In genomic region chr19:12162513-12162881, GRCh38 we compare ENCODE assay signal across 8 cellular contexts. TPM values are rescaled to one million over a fixed set of nuclear protein-coding genes. Genes with fewer than 3 reads are reported as not detected.
DNase-seq lines count a peak whose midpoint lies in the region; ATAC-seq lines count a peak whose summit lies in the region.

No MANE protein-coding gene starts in this region.

- POLR2A ChIA-PET in activated CD4-positive, alpha-beta T cell treated with anti-CD3 and anti-CD28 coated beads, Interleukin-2, amount 10 ng/mL, durations not matched to agents 7 days and 5 days (lab: Charles Lee), result interaction anchor here (0.7 to 1.0 kb wide), 3 partner anchors 14 to 364 kb away, joined by 3 to 4 read pairs (median 4); partner anchors contain the start of gene ZNF491
- POLR2A ChIA-PET in activated CD4-positive, alpha-beta memory T cell treated with anti-CD3 and anti-CD28 coated beads for 36 hours (lab: Charles Lee), result interaction anchor here (0.6 to 2.8 kb wide), 6 partner anchors 13 to 238 kb away, joined by 3 to 11 read pairs (median 4); partner anchors contain the start of genes ZNF563 and ZNF700

- peak overlapping the region; percentile 97 for H3K27ac Mint-ChIP-seq in activated CD4-positive, alpha-beta T cell treated with anti-CD3 and anti-CD28 coated beads, Interleukin-2, amount 10 ng/mL, durations not matched to agents 7 days and 5 days
- peak overlapping the region; percentile 94 for H3K27ac Mint-ChIP-seq in activated CD4-positive, alpha-beta memory T cell treated with anti-CD3 and anti-CD28 coated beads for 36 hours
- H3K27ac Mint-ChIP-seq in immature natural killer cell, result peak overlapping the region; percentile 96 to 99 (median 98)

- no peak for DNase-seq in activated CD4-positive, alpha-beta T cell treated with anti-CD3 and anti-CD28 coated beads, Interleukin-2, amount 10 ng/mL, durations not matched to agents 7 days and 5 days
- no peak for DNase-seq in activated CD4-positive, alpha-beta T cell treated with anti-CD3 and anti-CD28 coated beads, Interleukin-2, amount 50 U/mL, for 48 hours
- DNase-seq in activated CD4-positive, alpha-beta memory T cell treated with anti-CD3 and anti-CD28 coated beads for 36 hours, result no peak
- no peak for DNase-seq in immature natural killer cell
- DNase-seq in NCI-H187 (lab: John Stamatoyannopoulos, UW), result no peak
- no peak for DNase-seq in NCI-H2196 treated with DMSO at 0.1 percent for 48 hours (lab: John Stamatoyannopoulos, UW; ENCODE audit: unreplicated experiment)

- H3K4me1 Mint-ChIP-seq in activated CD4-positive, alpha-beta T cell treated with anti-CD3 and anti-CD28 coated beads, Interleukin-2, amount 10 ng/mL, durations not matched to agents 7 days and 5 days, result peaks cover 41% of the 10 kb centered on the region
- H3K4me1 Mint-ChIP-seq in activated CD4-positive, alpha-beta memory T cell treated with anti-CD3 and anti-CD28 coated beads for 36 hours (ENCODE audit: low read depth), result peaks cover 37% of the 10 kb centered on the region
- H3K4me1 Mint-ChIP-seq in immature natural killer cell, result peaks cover 46 to 54% of the 10 kb centered on the region in 2 donors

- CTCF ChIA-PET in activated CD4-positive, alpha-beta T cell treated with anti-CD3 and anti-CD28 coated beads, Interleukin-2, amount 10 ng/mL, durations not matched to agents 7 days and 5 days (lab: Charles Lee), result interaction anchor here (0.7 to 1.7 kb wide), 5 partner anchors 22 to 604 kb away, joined by 3 to 5 read pairs (median 4); partner anchors contain the start of gene ZNF20
- CTCF ChIA-PET in activated CD4-positive, alpha-beta memory T cell treated with anti-CD3 and anti-CD28 coated beads for 36 hours (lab: Charles Lee), result interaction anchor here (0.7 to 2.6 kb wide), 10 partner anchors 19 to 441 kb away, joined by 3 to 14 read pairs (median 4); partner anchors contain the start of genes ZNF20 and ZNF442

- H3K9me3 ChIP-seq in thymus (ENCODE audit: control insufficient read depth), result no peaks in the 10 kb centered on the region

- no peaks in the 10 kb centered on the region for H3K9me3 Mint-ChIP-seq in activated CD4-positive, alpha-beta T cell treated with anti-CD3 and anti-CD28 coated beads, Interleukin-2, amount 10 ng/mL, durations not matched to agents 7 days and 5 days
- no peaks in the 10 kb centered on the region for H3K9me3 Mint-ChIP-seq in activated CD4-positive, alpha-beta memory T cell treated with anti-CD3 and anti-CD28 coated beads for 36 hours
- H3K9me3 Mint-ChIP-seq in immature natural killer cell, result no peaks in the 10 kb centered on the region

- peak overlapping the region; percentile 74 for H3K4me3 ChIP-seq in thymus (ENCODE audit: low read length)

- H3K27me3 ChIP-seq in thymus (ENCODE audit: control insufficient read depth, insufficient read depth), result no peaks in the 10 kb centered on the region

- peak overlapping the region; percentile 93 for H3K4me3 Mint-ChIP-seq in activated CD4-positive, alpha-beta T cell treated with anti-CD3 and anti-CD28 coated beads, Interleukin-2, amount 10 ng/mL, durations not matched to agents 7 days and 5 days
- H3K4me3 Mint-ChIP-seq in activated CD4-positive, alpha-beta memory T cell treated with anti-CD3 and anti-CD28 coated beads for 36 hours, result peak overlapping the region; percentile 92
- H3K4me3 Mint-ChIP-seq in immature natural killer cell, result peak overlapping the region; percentile 95 to 100 (median 97)

- H3K27ac ChIP-seq in thymus (ENCODE audit: low read depth), result no peak overlapping the region

- peaks cover 5% of the 10 kb centered on the region for H3K4me1 ChIP-seq in thymus (ENCODE audit: control insufficient read depth, insufficient read depth, low read length)

- 18% methylated on average over 8 of the region's 8 CpGs for WGBS in thymus

- intact Hi-C loops in activated CD4-positive, alpha-beta memory T cell treated with anti-CD3 and anti-CD28 coated beads for 36 hours (cut with micrococcal nuclease), result loop anchor here (2.0 kb wide), 2 partner anchors 126 to 170 kb away; partner anchors contain the start of gene ZNF563

- H3K27me3 Mint-ChIP-seq in activated CD4-positive, alpha-beta T cell treated with anti-CD3 and anti-CD28 coated beads, Interleukin-2, amount 10 ng/mL, durations not matched to agents 7 days and 5 days, result no peaks in the 10 kb centered on the region
- H3K27me3 Mint-ChIP-seq in activated CD4-positive, alpha-beta memory T cell treated with anti-CD3 and anti-CD28 coated beads for 36 hours, result no peaks in the 10 kb centered on the region
- H3K27me3 Mint-ChIP-seq in immature natural killer cell (ENCODE audit: low read depth in 3 of 3), result peaks cover 2% of the 10 kb centered on the region in 3 donors

- no peak for ATAC-seq in HG03439 (IDR thresholded peaks at IDR 0.05; ENCODE audit: unreplicated experiment)

- H3K36me3 ChIP-seq in thymus (ENCODE audit: control insufficient read depth, insufficient read depth), result no peaks in the 10 kb centered on the region

- H3K36me3 Mint-ChIP-seq in activated CD4-positive, alpha-beta T cell treated with anti-CD3 and anti-CD28 coated beads, Interleukin-2, amount 10 ng/mL, durations not matched to agents 7 days and 5 days (ENCODE audit: low read depth), result peaks cover 27% of the 10 kb centered on the region
- peaks cover 5% of the 10 kb centered on the region for H3K36me3 Mint-ChIP-seq in activated CD4-positive, alpha-beta memory T cell treated with anti-CD3 and anti-CD28 coated beads for 36 hours
- H3K36me3 Mint-ChIP-seq in immature natural killer cell, result peaks cover 0 to 4% (median 0%) of the 10 kb centered on the region in 3 donors

RNA-seq across cellular contexts. Expression of gene ZNF136, which starts 0.4 kb away (rescaled TPM):
- 10 to 100 TPM; 14.5 to 17.4 TPM for total RNA-seq in activated CD4-positive, alpha-beta T cell treated with anti-CD3 and anti-CD28 coated beads, Interleukin-2, amount 10 ng/mL, durations not matched to agents 7 days and 5 days
- 10 to 100 TPM in 1 of 2 experiments, 1 to 10 TPM in 1; 9.5 to 12.8 TPM for total RNA-seq in activated CD4-positive, alpha-beta memory T cell treated with anti-CD3 and anti-CD28 coated beads for 36 hours
- polyA plus RNA-seq in immature natural killer cell (10 to 100 TPM; 15.1 to 20.1 (median 18.6) TPM), thymus (8.3 TPM)

RNA-seq across cellular contexts. Expression of gene ZNF625, which starts 6.0 kb away (rescaled TPM):
- total RNA-seq in activated CD4-positive, alpha-beta T cell treated with anti-CD3 and anti-CD28 coated beads, Interleukin-2, amount 10 ng/mL, durations not matched to agents 7 days and 5 days, result 1 to 10 TPM; 6.1 to 6.7 TPM
- total RNA-seq in activated CD4-positive, alpha-beta memory T cell treated with anti-CD3 and anti-CD28 coated beads for 36 hours, result 1 to 10 TPM; 2.5 to 3.4 TPM
- polyA plus RNA-seq in immature natural killer cell (1 to 10 TPM in 1 of 3 donors, under 1 TPM in 1, not detected in 1; 0.51 to 3.6 TPM), thymus (1.9 TPM)

RNA-seq across cellular contexts. Expression of gene ZNF20, which starts 22.3 kb away (rescaled TPM):
- total RNA-seq in activated CD4-positive, alpha-beta T cell treated with anti-CD3 and anti-CD28 coated beads, Interleukin-2, amount 10 ng/mL, durations not matched to agents 7 days and 5 days, result 1 to 10 TPM; 3.7 to 4.2 TPM
- total RNA-seq in activated CD4-positive, alpha-beta memory T cell treated with anti-CD3 and anti-CD28 coated beads for 36 hours, result 1 to 10 TPM; 1.5 to 2.7 TPM
- polyA plus RNA-seq in immature natural killer cell (1 to 10 TPM; 2.2 to 4.1 (median 2.4) TPM), thymus (3.7 TPM)
